34 cellular contexts compared by ENCODE assay signal in the genomic region with DNA sequence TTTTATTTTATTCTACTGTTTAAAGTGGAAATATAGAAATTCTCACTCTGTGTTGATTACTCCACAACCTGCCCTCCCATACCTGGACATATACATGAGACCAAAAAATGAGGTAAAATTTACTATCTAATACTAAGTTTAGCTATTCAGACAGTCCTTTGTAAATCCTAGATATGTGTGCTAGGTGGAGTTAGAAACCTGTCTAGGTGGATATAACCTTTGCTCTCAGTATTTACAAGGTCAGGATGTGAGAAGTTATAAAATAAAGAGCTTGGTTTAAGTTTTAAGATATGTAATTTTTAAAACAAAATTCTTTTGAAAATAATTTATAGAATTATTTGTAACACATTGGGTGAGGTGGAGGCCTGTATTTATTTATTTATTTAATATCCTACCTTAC.
"Had no signal": no experiment of that assay in that cellular context is flagged by ENCODE, and none has a peak within 500 bp of the region (broad histone marks: within the 10 kb centered on the region; RNA-seq: fewer than 3 reads in every experiment).

No MANE protein-coding gene starts in this region.

- H3K4me1 ChIP-seq: adrenal gland, body of pancreas, breast epithelium had no signal

- H3K27ac ChIP-seq: adrenal gland, ascending aorta, body of pancreas, brain microvascular endothelial cell, breast epithelium, cardiac muscle cell had no signal

- FAIRE-seq: astrocyte, bronchial epithelial cell had no signal

- H3K36me3 ChIP-seq: adrenal gland, ascending aorta, brain microvascular endothelial cell, breast epithelium, cardiac muscle cell had no signal

- H3K9me3 ChIP-seq: adrenal gland, ascending aorta, body of pancreas, breast epithelium had no signal

- H3K27me3 ChIP-seq: adrenal gland, ascending aorta, body of pancreas, brain microvascular endothelial cell, breast epithelium, cardiac muscle cell had no signal

- H3K4me3 ChIP-seq: adrenal gland, ascending aorta, body of pancreas, breast epithelium, cardiac muscle cell had no signal

- ATAC-seq: activated naive CD4-positive, alpha-beta T cell treated with anti-CD3 and anti-CD28 coated beads, Interleukin-2, amount 50 U/mL, for 72 hours; activated naive CD8-positive, alpha-beta T cell treated with anti-CD3 and anti-CD28 coated beads, Interleukin-2, amount 50 U/mL, for 24 hours; activated T-cell treated with anti-CD3 and anti-CD28 coated beads, Interleukin-2, amount 50 U/mL, for 4 hours; activated T-cell treated with anti-CD3 and anti-CD28 coated beads, Interleukin-2, amount 50 U/mL, for 72 hours; activated T-helper 17 cell treated with anti-CD3 and anti-CD28 coated beads, Interleukin-2, amount 50 U/mL, for 72 hours; body of pancreas had no signal

- DNase-seq: activated effector memory CD4-positive, alpha-beta T cell treated with anti-CD3 and anti-CD28 coated beads, Interleukin-2, amount 50 U/mL, for 16 hours; activated effector memory CD4-positive, alpha-beta T cell treated with Interleukin-2 at 50 U/mL for 16 hours; activated gamma-delta T cell; activated gamma-delta T cell treated with Interleukin-2 at 50 U/mL for 16 hours; activated naive CD4-positive, alpha-beta T cell; activated naive CD4-positive, alpha-beta T cell treated with anti-CD3 and anti-CD28 coated beads for 36 hours; activated naive CD4-positive, alpha-beta T cell treated with anti-CD3 and anti-CD28 coated beads, Interleukin-2, amount 10 ng/mL, durations not matched to agents 7 days and 5 days; activated naive CD4-positive, alpha-beta T cell treated with anti-CD3 and anti-CD28 coated beads, Interleukin-2, amount 50 U/mL, for 16 hours; activated naive CD4-positive, alpha-beta T cell treated with Interleukin-2 at 50 U/mL for 16 hours; activated naive CD8-positive, alpha-beta T cell treated with anti-CD3 and anti-CD28 coated beads for 36 hours; activated naive CD8-positive, alpha-beta T cell treated with anti-CD3 and anti-CD28 coated beads, Interleukin-2, amount 10 ng/mL, durations not matched to agents 7 days and 5 days; activated naive CD8-positive, alpha-beta T cell treated with anti-CD3 and anti-CD28 coated beads, Interleukin-2, amount 50 U/mL, for 24 hours; activated T-cell treated with anti-CD3 and anti-CD28 coated beads for 4 hours; activated T-cell treated with anti-CD3 and anti-CD28 coated beads, Interleukin-2, amount 50 U/mL, for 1 hour; activated T-cell treated with anti-CD3 and anti-CD28 coated beads, Interleukin-2, amount 50 U/mL, for 24 hours; activated T-cell treated with anti-CD3 and anti-CD28 coated beads, Interleukin-2, amount 50 U/mL, for 4 hours; activated T-cell treated with anti-CD3 and anti-CD28 coated beads, Interleukin-2, amount 50 U/mL, for 48 hours; activated T-cell treated with anti-CD3 and anti-CD28 coated beads, Interleukin-2, amount 50 U/mL, for 72 hours; adrenal gland; amniotic stem cell; amygdala; anterior cingulate cortex; aorta; body of pancreas; brain microvascular endothelial cell; caudate nucleus; central memory CD4-positive, alpha-beta T cell had no signal
